ENCODE assay signal across 8 cellular contexts in genomic region chr19:4058696-4059492, GRCh38. TPM values are rescaled to one million over a fixed set of nuclear protein-coding genes. Genes with fewer than 3 reads are reported as not detected.
A peak's percentile ranks its signal among the peaks of the same experiment; 100 is the strongest.
DNase-seq lines count a peak whose midpoint lies in the region; ATAC-seq, FAIRE-seq and TF ChIP-seq lines count a peak whose summit lies in the region.

No MANE protein-coding gene starts in this region.

- peaks cover 5% of the 10 kb centered on the region for H3F3A ChIP-seq in smooth muscle cell (ENCODE audit: low read depth)

- H3K36me3 ChIP-seq in ascending aorta, result peaks cover 14 to 15% of the 10 kb centered on the region in 2 donors
- H3K36me3 ChIP-seq in smooth muscle cell (ENCODE audit: low read depth), result no peaks in the 10 kb centered on the region

- ATAC-seq in HG02588 (IDR thresholded peaks at IDR 0.05; ENCODE audit: unreplicated experiment) (no peak), GM18511 (IDR thresholded peaks at IDR 0.05; ENCODE audit: unreplicated experiment) (no peak), GM21529 (IDR thresholded peaks at IDR 0.05; ENCODE audit: unreplicated experiment) (no peak)

- no peaks in the 10 kb centered on the region for H3K9me3 ChIP-seq in ascending aorta
- no peaks in the 10 kb centered on the region for H3K9me3 ChIP-seq in smooth muscle cell (replicated peaks; ENCODE audit: low read depth)

- H3K27me3 ChIP-seq in ascending aorta (no peaks in the 10 kb centered on the region), smooth muscle cell (ENCODE audit: low read depth) (no peaks in the 10 kb centered on the region)

- 0 out of 2 replicates have a peak, but pooled peaks have one; percentile 12 for TF ChIP-seq POLR2A in H54 (IDR thresholded peaks at IDR 0.05; ENCODE audit: low read depth, low read length)

- H3K4me2 ChIP-seq in smooth muscle cell, result peak overlapping the region; percentile 79

- FAIRE-seq in H54 (lab: Jason Lieb, UNC), result no peak

- H3K27ac ChIP-seq in ascending aorta (peak overlapping the region; percentile 90 to 94), smooth muscle cell (ENCODE audit: low read depth) (peak overlapping the region; percentile 93)

- H2AFZ ChIP-seq in smooth muscle cell (ENCODE audit: low read depth), result no peak overlapping the region

- WGBS in smooth muscle cell (ENCODE audit: low lambda C conversion rate), result 70% methylated on average over 30 of the region's 32 CpGs

- peaks cover 97% of the 10 kb centered on the region for H3K79me2 ChIP-seq in smooth muscle cell (ENCODE audit: low read depth)

- DNase-seq in H54 (ENCODE audit: insufficient read length, low spot score) (no peak), ascending aorta (ENCODE audit: low spot score in 2 of 2) (no peak), hypothalamus (lab: John Stamatoyannopoulos, UW) (peak in 47 of 51 donors; percentile 20 to 86 (median 69)), smooth muscle cell (lab: John Stamatoyannopoulos, UW; ENCODE audit: unreplicated experiment) (no peak), NCI-H1105 treated with DMSO at 0.1 percent for 48 hours (lab: John Stamatoyannopoulos, UW) (no peak)

- intact Hi-C loops in ascending aorta (cut with DNase I), result no loop called here

- TF ChIP-seq CTCF in ascending aorta (IDR thresholded peaks at IDR 0.05), result no peak
- TF ChIP-seq CTCF in smooth muscle cell (IDR thresholded peaks at IDR 0.05; ENCODE audit: borderline replicate concordance, insufficient read depth, poor library complexity, severe bottlenecking), result no peak

- peak overlapping the region; percentile 73 for H3K9ac ChIP-seq in smooth muscle cell (ENCODE audit: low read depth)

- peaks cover 98% of the 10 kb centered on the region for H4K20me1 ChIP-seq in smooth muscle cell (ENCODE audit: low read depth)

- H3K4me3 ChIP-seq in ascending aorta, result peak overlapping the region; percentile 45 to 57
- peak overlapping the region; percentile 1 for H3K4me3 ChIP-seq in smooth muscle cell

- peaks cover 46 to 59% of the 10 kb centered on the region in 2 donors for H3K4me1 ChIP-seq in ascending aorta
- peaks cover 17% of the 10 kb centered on the region for H3K4me1 ChIP-seq in smooth muscle cell (ENCODE audit: low read depth)

RNA-seq across cellular contexts. Expression of gene ZBTB7A, which starts 7.8 kb away (rescaled TPM):
- total RNA-seq in ascending aorta, result 76.4 TPM
- 13.3 and 16.1 TPM in 2 replicates for total RNA-seq in smooth muscle cell
- polyA plus RNA-seq in smooth muscle cell, result 36.0 and 53.4 TPM in 2 replicates

RNA-seq across cellular contexts. Expression of gene PIAS4, which starts 51.4 kb away (rescaled TPM):
- total RNA-seq in ascending aorta, result 30.8 TPM
- 15.6 and 17.3 TPM in 2 replicates for total RNA-seq in smooth muscle cell
- polyA plus RNA-seq in smooth muscle cell, result 8.1 and 14.0 TPM in 2 replicates

Comparison
In these comparisons a context has a peak if more than half of its experiments do, and no peak if none do; other contexts are left out.
1. DNase-seq: peak in hypothalamus (47 of 51); none in H54 (single experiment), ascending aorta (0 of 2), smooth muscle cell (single experiment) and NCI-H1105 treated with DMSO at 0.1 percent for 48 hours (single experiment).